ENCODE assay signal across 8 cellular contexts in genomic region chr6:128520436-128521301, GRCh38. TPM values are rescaled to one million over a fixed set of nuclear protein-coding genes. Genes with fewer than 3 reads are reported as not detected.
DNase-seq lines count a peak whose midpoint lies in the region; ATAC-seq and TF ChIP-seq lines count a peak whose summit lies in the region.

PTPRK (minus strand) TSS chr6:128520599; CDS start chr6:128520358, 241 bp downstream.

- intact Hi-C loops in heart right ventricle (cut with DNase I) (loop anchor here in 5 of 10 donors (2.0 to 10.0 kb wide), 5 partner anchors 186 to 454 kb away; no protein-coding TSS in a partner anchor), posterior cingulate gyrus (cut with DNase I) (loop anchor here (2.0 to 10.0 kb wide), 3 partner anchors 453 to 666 kb away; no protein-coding TSS in a partner anchor), transverse colon (cut with DNase I; ENCODE audit: low total_unique reads) (no loop called here)

- DNase-seq in Daoy (ENCODE audit: low read depth) (peak; percentile 96), SW 1271 (lab: John Stamatoyannopoulos, UW) (peak; percentile 57 to 83), amniotic epithelial cell (ENCODE audit: low read depth) (peak; percentile 88), heart right ventricle (peak; percentile 93 to 94), posterior cingulate gyrus (peak; percentile 87 to 99 (median 92)), transverse colon (peak; percentile 94)

- H3K9me3 ChIP-seq in heart right ventricle = no peaks in the 10 kb centered on the region
- no peaks in the 10 kb centered on the region for H3K9me3 ChIP-seq in transverse colon

- H3K27me3 ChIP-seq in heart right ventricle (peaks cover 0 to 48% (median 0%) of the 10 kb centered on the region in 7 donors), transverse colon (peaks cover 4% of the 10 kb centered on the region)

- no peaks in the 10 kb centered on the region for H3K36me3 ChIP-seq in heart right ventricle
- H3K36me3 ChIP-seq in transverse colon = no peaks in the 10 kb centered on the region

- TF ChIP-seq RAD21 in Ishikawa (IDR thresholded peaks at IDR 0.05; ENCODE audit: low read depth) = no peak

- H3K4me3 ChIP-seq in heart right ventricle (peak within 1 kb of the TSS; percentile 76 to 97 (median 88)), transverse colon (peak within 1 kb of the TSS; percentile 84 to 95 (median 88))

- TF ChIP-seq POLR2A in transverse colon (IDR thresholded peaks at IDR 0.05) = peak; percentile 97

- H3K27ac ChIP-seq in heart right ventricle = peak within 1 kb of the TSS; percentile 88 to 98 (median 94)
- peak within 1 kb of the TSS; percentile 94 to 97 (median 96) for H3K27ac ChIP-seq in transverse colon

- ATAC-seq in GM21576 (IDR thresholded peaks at IDR 0.05; ENCODE audit: unreplicated experiment) = peak; percentile 80
- ATAC-seq in heart right ventricle = peak; percentile 94 to 96 (median 95)

- H3K4me1 ChIP-seq in heart right ventricle (peaks cover 0 to 39% (median 30%) of the 10 kb centered on the region in 9 donors), transverse colon (peaks cover 13 to 32% (median 21%) of the 10 kb centered on the region in 4 donors)

- no peak; the same call in 1 of the 2 replicates for TF ChIP-seq EP300 in Ishikawa (IDR thresholded peaks at IDR 0.05; ENCODE audit: borderline replicate concordance)
- no peak for TF ChIP-seq EP300 in transverse colon (IDR thresholded peaks at IDR 0.05; ENCODE audit: low read depth)

- TF ChIP-seq CTCF in heart right ventricle (IDR thresholded peaks at IDR 0.05) (peak; percentile 48 to 86 (median 65)), transverse colon (IDR thresholded peaks at IDR 0.05) (peak; percentile 31 to 62 (median 49))

- in situ Hi-C loops in transverse colon (cut with MboI; ENCODE audit: low pct_ligation_motif_present in 1 of 4, low pct_unique_long_range_greater_than_20kb in 1 of 4, low sequenced_read_pairs in 3 of 4) = loop anchor here in 1 of 4 donors (25.0 kb wide), 1 partner anchor 183 kb away; no protein-coding TSS in a partner anchor

- WGBS in heart right ventricle, 2 donors = 0 to 1% methylated on average over 74 to 85 of the region's 85 CpGs
- 2% methylated on average over 11 to 79 of the region's 85 CpGs for WGBS in transverse colon (ENCODE audit: low coverage in 1 of 2), 2 donors

TF ChIP-seq in Ishikawa, 13 proteins besides CTCF, POLR2A, EP300 and RAD21:
- TF ChIP-seq FOXM1 (IDR thresholded peaks at IDR 0.05; ENCODE audit: borderline replicate concordance, low read depth) (no peak), NFIC (IDR thresholded peaks at IDR 0.05) (peak; percentile 26), CEBPB (IDR thresholded peaks at IDR 0.05) (no peak), TAF1 (IDR thresholded peaks at IDR 0.05; ENCODE audit: low read depth) (0 out of 2 replicates have a peak, but pooled peaks have one; percentile 72), USF1 (IDR thresholded peaks at IDR 0.05) (no peak), TEAD4 (IDR thresholded peaks at IDR 0.05) (peak; percentile 69), EGR1 (IDR thresholded peaks at IDR 0.05) (peak; percentile 28; the same call in 1 of the 2 replicates), YY1 (IDR thresholded peaks at IDR 0.05; ENCODE audit: low read depth) (peak; percentile 72; the same call in 1 of the 2 replicates), CREB1 (IDR thresholded peaks at IDR 0.05; ENCODE audit: low read depth) (peak; percentile 32; the same call in 1 of the 2 replicates)
- TF ChIP-seq, protein P1, sequence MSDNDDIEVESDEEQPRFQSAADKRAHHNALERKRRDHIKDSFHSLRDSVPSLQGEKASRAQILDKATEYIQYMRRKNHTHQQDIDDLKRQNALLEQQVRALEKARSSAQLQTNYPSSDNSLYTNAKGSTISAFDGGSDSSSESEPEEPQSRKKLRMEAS (IDR thresholded peaks at IDR 0.05) = peak; percentile 73

RNA-seq across cellular contexts. Expression of gene PTPRK, which starts in this region (rescaled TPM):
- total RNA-seq in Daoy (2014; rRNA removed; shearing (Covaris generic)) = 40.1 and 46.5 TPM in 2 replicates
- total RNA-seq in heart right ventricle (10 to 100 TPM; 27.1 to 47.7 (median 36.5) TPM), transverse colon (100 to 1,000 TPM in 2 of 4 donors, 10 to 100 TPM in 2; 88.0 to 187 (median 136) TPM)
- polyA plus RNA-seq in heart right ventricle = 1 to 10 TPM; 7.5 to 9.1 TPM

Comparison
In these comparisons a context has a peak if more than half of its experiments do, and no peak if none do; other contexts are left out.
1. Peak in every context shown above with its lines: DNase-seq, ATAC-seq, H3K4me3 ChIP-seq and H3K27ac ChIP-seq.